In genomic region chr5:116699348-116699747, GRCh38 we compare ENCODE assay signal across 18 cellular contexts.
"Had no signal": no experiment of that assay in that cellular context is flagged by ENCODE, and none has a peak within 500 bp of the region (broad histone marks: within the 10 kb centered on the region; RNA-seq: fewer than 3 reads in every experiment).

No MANE protein-coding gene starts in this region.

- H3K9me3 ChIP-seq: colonic mucosa, right atrium auricular region, transverse colon had no signal

- H3K9me3 Mint-ChIP-seq: activated naive CD8-positive, alpha-beta T cell treated with anti-CD3 and anti-CD28 coated beads, Interleukin-2, amount 10 ng/mL, durations not matched to agents 7 days and 5 days had no signal

- H3K27ac ChIP-seq: colonic mucosa, right atrium auricular region, transverse colon had no signal

- H3K36me3 Mint-ChIP-seq: activated naive CD8-positive, alpha-beta T cell treated with anti-CD3 and anti-CD28 coated beads, Interleukin-2, amount 10 ng/mL, durations not matched to agents 7 days and 5 days; brain; natural killer cell had no signal

- H3K27ac Mint-ChIP-seq: activated naive CD8-positive, alpha-beta T cell treated with anti-CD3 and anti-CD28 coated beads, Interleukin-2, amount 10 ng/mL, durations not matched to agents 7 days and 5 days; natural killer cell had no signal

- ATAC-seq: natural killer cell; stimulated activated naive CD8-positive, alpha-beta T cell treated with anti-CD3 and anti-CD28 coated beads, Interleukin-15, Interleukin-2, amounts not matched to agents 100 U/mL and 50 U/mL, for 24 hours had no signal

- H3K27me3 ChIP-seq: colonic mucosa, right atrium auricular region, transverse colon had no signal

- H3K4me1 ChIP-seq: colonic mucosa, right atrium auricular region, transverse colon had no signal

- FAIRE-seq: endothelial cell of umbilical vein, TTC549 had no signal

- H3K4me3 ChIP-seq: colonic mucosa, right atrium auricular region, transverse colon had no signal

- H3K4me1 Mint-ChIP-seq: activated naive CD8-positive, alpha-beta T cell treated with anti-CD3 and anti-CD28 coated beads, Interleukin-2, amount 10 ng/mL, durations not matched to agents 7 days and 5 days; natural killer cell had no signal

- H3K27me3 Mint-ChIP-seq: activated naive CD8-positive, alpha-beta T cell treated with anti-CD3 and anti-CD28 coated beads, Interleukin-2, amount 10 ng/mL, durations not matched to agents 7 days and 5 days; brain had no signal

- DNase-seq: activated CD4-positive, alpha-beta T cell treated with anti-CD3 and anti-CD28 coated beads, Interleukin-2, amount 50 U/mL, for 1 hour; activated CD4-positive, CD25-positive, alpha-beta regulatory T cell; activated naive CD4-positive, alpha-beta T cell; activated naive CD8-positive, alpha-beta T cell treated with anti-CD3 and anti-CD28 coated beads, Interleukin-2, amount 10 ng/mL, durations not matched to agents 7 days and 5 days; activated T-cell treated with anti-CD3 and anti-CD28 coated beads for 4 hours; central memory CD4-positive, alpha-beta T cell; colonic mucosa; foreskin fibroblast; glutamatergic neuron; mesenchymal stem cell; natural killer cell; occipital lobe; stimulated activated naive CD8-positive, alpha-beta T cell treated with anti-CD3 and anti-CD28 coated beads, Interleukin-15, Interleukin-2, amounts not matched to agents 100 U/mL and 50 U/mL, for 24 hours; transverse colon had no signal

- H3K4me3 Mint-ChIP-seq: activated naive CD8-positive, alpha-beta T cell treated with anti-CD3 and anti-CD28 coated beads, Interleukin-2, amount 10 ng/mL, durations not matched to agents 7 days and 5 days; brain; natural killer cell had no signal

- H3K36me3 ChIP-seq: colonic mucosa, right atrium auricular region, transverse colon had no signal
